28 cellular contexts compared by ENCODE assay signal in the genomic region with DNA sequence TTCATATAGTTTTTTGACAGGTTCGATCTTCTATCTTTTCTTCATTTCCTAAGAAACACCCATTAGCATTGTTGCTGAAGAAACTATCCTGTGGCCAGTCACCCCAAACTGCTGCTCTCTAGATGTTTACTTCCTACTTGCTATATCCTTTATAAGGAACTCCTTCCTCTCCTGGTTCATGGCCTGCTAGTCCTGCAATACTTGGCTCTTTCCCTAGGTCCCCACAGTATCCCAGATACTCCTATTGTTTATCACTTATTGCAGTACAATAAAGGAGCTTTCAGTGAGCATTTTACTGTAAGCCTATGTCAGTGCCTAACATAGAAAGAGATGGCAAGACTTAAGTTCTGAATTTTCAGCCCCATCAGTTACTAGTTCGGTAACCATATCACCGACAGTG.
"Had no signal": no experiment of that assay in that cellular context is flagged by ENCODE, and none has a peak within 500 bp of the region (broad histone marks: within the 10 kb centered on the region; RNA-seq: fewer than 3 reads in every experiment).

No MANE protein-coding gene starts in this region.

- H3K9me3 Mint-ChIP-seq: activated CD8-positive, alpha-beta T cell treated with anti-CD3 and anti-CD28 coated beads for 36 hours; activated T-cell treated with anti-CD3 and anti-CD28 coated beads, Interleukin-2, amount 50 U/mL, for 24 hours; T-helper 1 cell treated with Interleukin-12 subunit alpha and Interleukin-12 subunit beta and Interleukin-4 antibody, amounts not matched to agents 30 μg/mL and 1 μg/mL, for 36 hours had no signal

- H3K36me3 Mint-ChIP-seq: activated naive CD8-positive, alpha-beta T cell had no signal

- H3K27me3 Mint-ChIP-seq: activated CD8-positive, alpha-beta T cell treated with anti-CD3 and anti-CD28 coated beads for 36 hours; activated naive CD8-positive, alpha-beta T cell; activated T-cell treated with anti-CD3 and anti-CD28 coated beads, Interleukin-2, amount 50 U/mL, for 24 hours had no signal

- H3K9ac ChIP-seq: KMS-11 had no signal

- H3K9me3 ChIP-seq: breast epithelium, MG63, SJSA1 had no signal

- H3K36me3 ChIP-seq: breast epithelium, MG63 had no signal

- H3K4me3 Mint-ChIP-seq: activated CD8-positive, alpha-beta T cell treated with anti-CD3 and anti-CD28 coated beads for 36 hours; activated naive CD8-positive, alpha-beta T cell; activated T-cell treated with anti-CD3 and anti-CD28 coated beads, Interleukin-2, amount 50 U/mL, for 24 hours; T-helper 1 cell treated with Interleukin-12 subunit alpha and Interleukin-12 subunit beta and Interleukin-4 antibody, amounts not matched to agents 30 μg/mL and 1 μg/mL, for 36 hours had no signal

- DNase-seq: activated CD4-positive, alpha-beta T cell treated with anti-CD3 and anti-CD28 coated beads for 4 hours; activated CD8-positive, alpha-beta T cell treated with anti-CD3 and anti-CD28 coated beads for 36 hours; activated effector memory CD4-positive, alpha-beta T cell treated with anti-CD3 and anti-CD28 coated beads, Interleukin-2, amount 50 U/mL, for 16 hours; activated naive CD4-positive, alpha-beta T cell treated with Interleukin-2 at 50 U/mL for 16 hours; activated T-cell treated with anti-CD3 and anti-CD28 coated beads, Interleukin-2, amount 50 U/mL, for 24 hours; caudate nucleus; MG63; MV-4-11; NCI-H1092 treated with DMSO at 0.1 percent for 48 hours; NCI-H1417 treated with DMSO at 0.1 percent for 48 hours; NCI-H1694; NCI-H2029; NCI-H2107; NCI-H2171 treated with DMSO at 0.1 percent for 48 hours; NCI-H226; NCI-H526 treated with DMSO at 0.1 percent for 48 hours; NK-92 treated with Interleukin-12 subunit alpha and Interleukin-12 subunit beta, amount 100 ng/mL, for 24 hours; OCI-M1; Right ventricle myocardium superior; RPMI8226 had no signal

- ATAC-seq: activated CD4-positive, CD25-positive, alpha-beta regulatory T cell treated with anti-CD3 and anti-CD28 coated beads, Interleukin-2, amount 50 U/mL, for 24 hours; activated CD8-positive, alpha-beta T cell treated with anti-CD3 and anti-CD28 coated beads for 36 hours; Panc1; SK-N-SH treated with all-trans-retinoic acid at 6 μM for 48 hours had no signal

- H3K27me3 ChIP-seq: breast epithelium, MG63, SJSA1 had no signal

- H3K27ac Mint-ChIP-seq: activated CD8-positive, alpha-beta T cell treated with anti-CD3 and anti-CD28 coated beads for 36 hours; activated naive CD8-positive, alpha-beta T cell; activated T-cell treated with anti-CD3 and anti-CD28 coated beads, Interleukin-2, amount 50 U/mL, for 24 hours; T-helper 1 cell treated with Interleukin-12 subunit alpha and Interleukin-12 subunit beta and Interleukin-4 antibody, amounts not matched to agents 30 μg/mL and 1 μg/mL, for 36 hours had no signal

- H3K27ac ChIP-seq: breast epithelium, KMS-11, SJSA1 had no signal

- H3K4me3 ChIP-seq: breast epithelium, MG63, SJSA1 had no signal
